Comparison of ENCODE assay signal across 9 cellular contexts in genomic region chrX:13254076-13254785, GRCh38.
A peak's percentile ranks its signal among the peaks of the same experiment; 100 is the strongest.
DNase-seq lines count a peak whose midpoint lies in the region; ATAC-seq and TF ChIP-seq lines count a peak whose summit lies in the region.
"Had no signal": no experiment of that assay in that cellular context is flagged by ENCODE, and none has a peak within 500 bp of the region (broad histone marks: within the 10 kb centered on the region; RNA-seq: fewer than 3 reads in every experiment).

No MANE protein-coding gene starts in this region.

- H3K4me2 ChIP-seq in Loucy (ENCODE audit: low read depth, low read length, poor library complexity, severe bottlenecking) (peak overlapping the region; percentile 57), GM23338 (no peak overlapping the region)

- ATAC-seq in GM21447 (IDR thresholded peaks at IDR 0.05; ENCODE audit: unreplicated experiment) (peak; percentile 53), GM23338 (no peak)
- peak; percentile 61 for ATAC-seq in stimulated activated naive CD8-positive, alpha-beta T cell treated with anti-CD3 and anti-CD28 coated beads, Interleukin-15, Interleukin-2, amounts not matched to agents 100 U/mL and 50 U/mL, for 24 hours
- no peak for ATAC-seq in naive thymus-derived CD4-positive, alpha-beta T cell

- no peaks in the 10 kb centered on the region for H3K36me3 ChIP-seq in Loucy (ENCODE audit: insufficient read depth, low read length)
- H3K36me3 ChIP-seq in brain microvascular endothelial cell (replicated peaks), result no peaks in the 10 kb centered on the region
- H3K36me3 ChIP-seq in GM23338 (ENCODE audit: insufficient read depth), result no peaks in the 10 kb centered on the region
- H3K36me3 ChIP-seq in naive thymus-derived CD4-positive, alpha-beta T cell (ENCODE audit: control insufficient read depth in 2 of 3, insufficient read depth in 3 of 3, low read length in 3 of 3), result no peaks in the 10 kb centered on the region
- H3K36me3 ChIP-seq: upper lobe of left lung had no signal

- H3K9me2 ChIP-seq in Loucy (replicated peaks; ENCODE audit: low read depth, low read length) (no peaks in the 10 kb centered on the region), GM23338 (ENCODE audit: insufficient read depth) (no peaks in the 10 kb centered on the region)

- H3K4me3 Mint-ChIP-seq in GM23338, result no peak overlapping the region
- H3K4me3 Mint-ChIP-seq in naive thymus-derived CD4-positive, alpha-beta T cell, result peak overlapping the region in 1 of 10 donors; percentile 22

- peak overlapping the region; percentile 80; the same call in 1 of the 2 replicates for H2AFZ ChIP-seq in Loucy (ENCODE audit: low read length)
- H2AFZ ChIP-seq in GM23338, result no peak overlapping the region

- H3K27me3 Mint-ChIP-seq in GM23338 (ENCODE audit: insufficient read depth, low read depth, poor library complexity), result peaks cover 2% of the 10 kb centered on the region
- no peaks in the 10 kb centered on the region for H3K27me3 Mint-ChIP-seq in naive thymus-derived CD4-positive, alpha-beta T cell

- peak overlapping the region; percentile 54 for H3K9ac ChIP-seq in Loucy (ENCODE audit: low read depth, low read length, poor library complexity, severe bottlenecking)

- H3F3A ChIP-seq in Loucy (ENCODE audit: low read depth) (no peaks in the 10 kb centered on the region), GM23338 (replicated peaks; ENCODE audit: low read depth) (no peaks in the 10 kb centered on the region)

- CTCF ChIA-PET in naive thymus-derived CD4-positive, alpha-beta T cell (lab: Charles Lee), result interaction anchor here (1.5 kb wide), 1 partner anchor 308 kb away, joined by 7 read pairs; no protein-coding TSS in a partner anchor

- H3K4me1 Mint-ChIP-seq in GM23338, result no peaks in the 10 kb centered on the region
- peaks cover 0 to 45% (median 20%) of the 10 kb centered on the region in 7 donors for H3K4me1 Mint-ChIP-seq in naive thymus-derived CD4-positive, alpha-beta T cell

- intact Hi-C loops in naive thymus-derived CD4-positive, alpha-beta T cell (cut with micrococcal nuclease), result loop anchor here in 1 of 2 donors (10.0 kb wide), 4 partner anchors 69 to 781 kb away; no protein-coding TSS in a partner anchor

- H3K9me3 ChIP-seq in Loucy (ENCODE audit: insufficient read depth, low read depth, low read length), result no peaks in the 10 kb centered on the region
- no peaks in the 10 kb centered on the region for H3K9me3 ChIP-seq in naive thymus-derived CD4-positive, alpha-beta T cell (ENCODE audit: control insufficient read depth in 2 of 3, low read length in 3 of 3)
- H3K9me3 ChIP-seq: upper lobe of left lung had no signal

- no peak overlapping the region for H3K4me3 ChIP-seq in GM12864 (ENCODE audit: low read depth, low read length)
- no peak overlapping the region for H3K4me3 ChIP-seq in Loucy (ENCODE audit: low read length, poor library complexity, severe bottlenecking)
- H3K4me3 ChIP-seq in brain microvascular endothelial cell (ENCODE audit: low read depth, low read length), result no peak overlapping the region
- no peak overlapping the region for H3K4me3 ChIP-seq in GM23338
- no peak overlapping the region for H3K4me3 ChIP-seq in naive thymus-derived CD4-positive, alpha-beta T cell (ENCODE audit: low read length)
- H3K4me3 ChIP-seq: upper lobe of left lung had no signal

- TF ChIP-seq CTCF in GM12864 (IDR thresholded peaks at IDR 0.05; ENCODE audit: low read depth, low read length, missing control alignments), result peak; percentile 23
- peak; percentile 47 for TF ChIP-seq CTCF in Loucy (conservative IDR thresholded peaks at IDR 0.05; ENCODE audit: low read length)
- peak; percentile 24 for TF ChIP-seq CTCF in brain microvascular endothelial cell (IDR thresholded peaks at IDR 0.05; ENCODE audit: low read depth, low read length, missing control alignments)
- peak in 1 of 2 experiments; percentile 20; a peak in 2 of 4 replicates for TF ChIP-seq CTCF in GM23338 (conservative IDR thresholded peaks at IDR 0.05; ENCODE audit: low read depth in 2 of 2)

- H3K27me3 ChIP-seq in Loucy (ENCODE audit: insufficient read depth, low read length, poor library complexity, severe bottlenecking) (no peaks in the 10 kb centered on the region), brain microvascular endothelial cell (replicated peaks) (no peaks in the 10 kb centered on the region), GM23338 (ENCODE audit: insufficient read depth) (no peaks in the 10 kb centered on the region)
- H3K27me3 ChIP-seq in naive thymus-derived CD4-positive, alpha-beta T cell (ENCODE audit: control insufficient read depth in 2 of 2, insufficient read depth in 2 of 2, low read length in 2 of 2), result no peaks in the 10 kb centered on the region
- H3K27me3 ChIP-seq: upper lobe of left lung had no signal

- DNase-seq in GM12864 (ENCODE audit: low read depth) (peak; percentile 37), brain microvascular endothelial cell (peak; percentile 34), GM23338 (ENCODE audit: low spot score) (no peak)
- no peak for DNase-seq in stimulated activated naive CD8-positive, alpha-beta T cell treated with anti-CD3 and anti-CD28 coated beads, Interleukin-15, Interleukin-2, amounts not matched to agents 100 U/mL and 50 U/mL, for 24 hours
- no peak for DNase-seq in stimulated activated CD4-positive, alpha-beta T cell treated with anti-CD3 and anti-CD28 coated beads, Interleukin-4, amount 100 ng/mL, for 4 hours
- no peak for DNase-seq in naive thymus-derived CD4-positive, alpha-beta T cell

- POLR2A ChIA-PET in naive thymus-derived CD4-positive, alpha-beta T cell (lab: Charles Lee), result interaction anchor here (0.9 kb wide), 1 partner anchor 167 kb away, joined by 3 read pairs; no protein-coding TSS in a partner anchor

- no peaks in the 10 kb centered on the region for H3K36me3 Mint-ChIP-seq in GM23338 (ENCODE audit: low read depth)
- H3K36me3 Mint-ChIP-seq in naive thymus-derived CD4-positive, alpha-beta T cell, result peaks cover 0 to 9% (median 0%) of the 10 kb centered on the region in 5 donors

- H3K27ac ChIP-seq in brain microvascular endothelial cell (no peak overlapping the region), GM23338 (ENCODE audit: low read depth) (no peak overlapping the region)
- H3K27ac ChIP-seq in naive thymus-derived CD4-positive, alpha-beta T cell (ENCODE audit: low read depth, low read length), result no peak overlapping the region
- H3K27ac ChIP-seq: upper lobe of left lung had no signal

- H3K4me1 ChIP-seq in Loucy (ENCODE audit: insufficient read depth, low read length, poor library complexity, severe bottlenecking), result peaks cover 31% of the 10 kb centered on the region
- no peaks in the 10 kb centered on the region for H3K4me1 ChIP-seq in GM23338 (ENCODE audit: insufficient read depth)
- H3K4me1 ChIP-seq in naive thymus-derived CD4-positive, alpha-beta T cell (ENCODE audit: control insufficient read depth in 2 of 2, insufficient read depth in 2 of 2, low read length in 2 of 2), result peaks cover 0 to 10% of the 10 kb centered on the region in 2 donors

- H3K79me2 ChIP-seq in Loucy (ENCODE audit: insufficient read depth, low read length), result no peaks in the 10 kb centered on the region
- H3K79me2 ChIP-seq in GM23338 (replicated peaks; ENCODE audit: insufficient read depth), result no peaks in the 10 kb centered on the region

- 0 out of 3 replicates have a peak, but pooled peaks cover 3% of the 10 kb centered on the region for H3K9me3 Mint-ChIP-seq in GM23338
- H3K9me3 Mint-ChIP-seq in naive thymus-derived CD4-positive, alpha-beta T cell, result peaks cover 0 to 8% (median 0%) of the 10 kb centered on the region in 11 donors

- H4K20me1 ChIP-seq in Loucy (ENCODE audit: insufficient read depth, low read length, poor library complexity, severe bottlenecking) (no peaks in the 10 kb centered on the region), GM23338 (replicated peaks; ENCODE audit: insufficient read depth) (no peaks in the 10 kb centered on the region)

- no peak overlapping the region for H3K27ac Mint-ChIP-seq in GM23338
- H3K27ac Mint-ChIP-seq in naive thymus-derived CD4-positive, alpha-beta T cell, result peak overlapping the region in 1 of 9 donors; percentile 47

- in situ Hi-C loops in brain microvascular endothelial cell (cut with HindIII; ENCODE audit: low pct_ligation_motif_present, low sequenced_read_pairs), result no loop called here

TF ChIP-seq in GM23338, 12 proteins besides CTCF, POLR2A, EP300 and RAD21 (continues in another document):
- no peak for TF ChIP-seq NANOG (IDR thresholded peaks at IDR 0.05; ENCODE audit: borderline replicate concordance)
- TF ChIP-seq CREB1 (CRISPR knock-in tag; IDR thresholded peaks at IDR 0.05; ENCODE audit: low read depth), result no peak
- no peak for TF ChIP-seq ETS1 (IDR thresholded peaks at IDR 0.05)
- no peak for TF ChIP-seq POLR2AphosphoS5 (IDR thresholded peaks at IDR 0.05; ENCODE audit: low read depth)

Comparison
In these comparisons a context has a peak if more than half of its experiments do, and no peak if none do; other contexts are left out.
1. DNase-seq: peak in GM12864 (single experiment) and brain microvascular endothelial cell (single experiment); none in stimulated activated naive CD8-positive, alpha-beta T cell treated with anti-CD3 and anti-CD28 coated beads, Interleukin-15, Interleukin-2, amounts not matched to agents 100 U/mL and 50 U/mL, for 24 hours (single experiment), GM23338 (single experiment), stimulated activated CD4-positive, alpha-beta T cell treated with anti-CD3 and anti-CD28 coated beads, Interleukin-4, amount 100 ng/mL, for 4 hours (0 of 2) and naive thymus-derived CD4-positive, alpha-beta T cell (0 of 9).
2. ATAC-seq: peak in GM21447 (single experiment) and stimulated activated naive CD8-positive, alpha-beta T cell treated with anti-CD3 and anti-CD28 coated beads, Interleukin-15, Interleukin-2, amounts not matched to agents 100 U/mL and 50 U/mL, for 24 hours (single experiment); none in GM23338 (single experiment) and naive thymus-derived CD4-positive, alpha-beta T cell (single experiment).